In the genomic region with DNA sequence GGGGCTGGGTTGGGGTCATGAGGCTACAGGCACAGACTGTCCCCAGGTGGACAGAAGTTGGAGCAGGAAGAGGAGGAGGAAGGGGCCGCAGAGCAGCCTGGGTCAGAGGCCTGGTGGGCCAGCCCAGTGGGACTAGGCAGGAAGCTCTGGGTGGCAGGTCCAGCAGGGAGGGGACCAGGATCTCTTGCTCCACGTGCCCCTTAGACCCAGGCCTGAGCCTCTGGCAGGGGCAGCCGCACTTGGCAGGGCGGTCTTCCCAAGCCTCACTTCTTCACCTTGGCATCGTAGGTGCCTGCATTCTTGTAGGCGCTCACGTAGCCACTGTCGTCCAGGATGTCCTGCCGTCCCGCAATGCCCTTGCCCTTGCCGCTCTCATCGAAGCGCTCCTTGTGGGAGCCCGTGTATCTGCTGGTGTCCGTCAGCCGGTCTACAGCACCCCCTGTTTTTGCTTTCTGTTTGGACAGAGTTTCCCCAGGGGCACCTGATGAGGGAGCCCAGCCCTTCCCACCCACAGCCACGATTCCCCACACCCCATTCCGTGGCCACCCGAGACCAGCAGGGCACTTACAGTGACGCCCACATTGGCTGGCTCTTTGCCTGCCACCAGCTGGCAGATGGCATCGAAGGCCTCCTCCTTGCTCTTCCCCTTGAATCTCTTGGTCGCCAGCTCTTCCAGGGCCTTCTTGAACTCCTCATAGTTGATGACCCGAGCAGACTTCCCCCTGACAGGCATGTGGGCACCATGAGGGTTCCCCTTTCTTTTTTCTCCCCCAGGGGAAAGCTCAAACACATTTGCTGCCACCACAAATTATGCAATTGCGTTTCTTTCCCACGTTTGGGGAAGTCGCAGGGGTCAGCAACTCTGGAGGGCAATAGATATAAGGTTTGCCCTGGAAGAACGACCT, we compare ENCODE assay signal across 13 cellular contexts. TPM values are rescaled to one million over a fixed set of nuclear protein-coding genes. Genes with fewer than 3 reads are reported as not detected.
DNase-seq lines count a peak whose midpoint lies in the region; ATAC-seq and TF ChIP-seq lines count a peak whose summit lies in the region.
"Had no signal": no experiment of that assay in that cellular context is flagged by ENCODE, and none has a peak within 500 bp of the region (broad histone marks: within the 10 kb centered on the region; RNA-seq: fewer than 3 reads in every experiment).

No MANE protein-coding gene starts in this region.

- peak overlapping the region; percentile 100 for H3K27ac ChIP-seq in substantia nigra (ENCODE audit: low read depth, low read length, poor library complexity, severe bottlenecking)
- H3K27ac ChIP-seq: 22Rv1, PC-9 had no signal

- H3K4me1 Mint-ChIP-seq in brain, result peaks cover 67% of the 10 kb centered on the region

- H3K27ac Mint-ChIP-seq in brain, result peak overlapping the region; percentile 53 to 98 (median 95)
- H3K27ac Mint-ChIP-seq: activated naive CD8-positive, alpha-beta T cell treated with anti-CD3 and anti-CD28 coated beads for 36 hours had no signal

- peaks cover 0 to 2% (median 0%) of the 10 kb centered on the region in 5 experiments for H3K9me3 Mint-ChIP-seq in brain
- H3K9me3 Mint-ChIP-seq: activated naive CD8-positive, alpha-beta T cell treated with anti-CD3 and anti-CD28 coated beads for 36 hours had no signal

- no peak for ATAC-seq in GM18909 (IDR thresholded peaks at IDR 0.05; ENCODE audit: poor library complexity, unreplicated experiment)
- ATAC-seq in GM18511 (IDR thresholded peaks at IDR 0.05; ENCODE audit: unreplicated experiment), result no peak

- peak overlapping the region in 2 of 5 experiments; percentile 56 to 60 for H3K4me3 Mint-ChIP-seq in brain
- H3K4me3 Mint-ChIP-seq: activated naive CD8-positive, alpha-beta T cell treated with anti-CD3 and anti-CD28 coated beads for 36 hours had no signal

- no peaks in the 10 kb centered on the region for H3K36me3 Mint-ChIP-seq in brain
- H3K36me3 Mint-ChIP-seq: activated naive CD8-positive, alpha-beta T cell treated with anti-CD3 and anti-CD28 coated beads for 36 hours had no signal

- no peak for TF ChIP-seq CTCF in brain (conservative IDR thresholded peaks at IDR 0.05)

- DNase-seq in DMS 273 (lab: John Stamatoyannopoulos, UW; ENCODE audit: unreplicated experiment) (peak; percentile 35), DMS 273 treated with DMSO at 0.1 percent for 48 hours (lab: John Stamatoyannopoulos, UW) (no peak), medulla oblongata (ENCODE audit: extremely low spot score) (peak; percentile 89), substantia nigra (lab: John Stamatoyannopoulos, UW) (peak in 41 of 49 donors; percentile 27 to 77 (median 56)), kidney tubule cell (ENCODE audit: low spot score) (no peak)
- DNase-seq: activated naive CD8-positive, alpha-beta T cell treated with anti-CD3 and anti-CD28 coated beads for 36 hours; dermis blood vessel endothelial cell; NCI-H2081; PC-9 had no signal

- peaks cover 7% of the 10 kb centered on the region for H3K27me3 Mint-ChIP-seq in brain

RNA-seq across cellular contexts. Expression of a gene that starts 3.1 kb away (rescaled TPM):
- 438 TPM for polyA plus RNA-seq in brain (ENCODE audit: insufficient read depth, low read depth, low replicate concordance)

RNA-seq across cellular contexts. Expression of a gene that starts 26.1 kb away (rescaled TPM):
- polyA plus RNA-seq in brain (ENCODE audit: insufficient read depth, low read depth, low replicate concordance), result 10.6 TPM

RNA-seq across cellular contexts. Expression of a gene that starts 40.8 kb away (rescaled TPM):
- 47.9 TPM for polyA plus RNA-seq in brain (ENCODE audit: insufficient read depth, low read depth, low replicate concordance)

Comparison
In these comparisons a context has a peak if more than half of its experiments do, and no peak if none do; other contexts are left out.
1. DNase-seq: peak in DMS 273 (single experiment), medulla oblongata (single experiment) and substantia nigra (41 of 49); none in DMS 273 treated with DMSO at 0.1 percent for 48 hours (single experiment) and kidney tubule cell (single experiment).